Comparison of ENCODE assay signal across 8 cellular contexts in the genomic region with DNA sequence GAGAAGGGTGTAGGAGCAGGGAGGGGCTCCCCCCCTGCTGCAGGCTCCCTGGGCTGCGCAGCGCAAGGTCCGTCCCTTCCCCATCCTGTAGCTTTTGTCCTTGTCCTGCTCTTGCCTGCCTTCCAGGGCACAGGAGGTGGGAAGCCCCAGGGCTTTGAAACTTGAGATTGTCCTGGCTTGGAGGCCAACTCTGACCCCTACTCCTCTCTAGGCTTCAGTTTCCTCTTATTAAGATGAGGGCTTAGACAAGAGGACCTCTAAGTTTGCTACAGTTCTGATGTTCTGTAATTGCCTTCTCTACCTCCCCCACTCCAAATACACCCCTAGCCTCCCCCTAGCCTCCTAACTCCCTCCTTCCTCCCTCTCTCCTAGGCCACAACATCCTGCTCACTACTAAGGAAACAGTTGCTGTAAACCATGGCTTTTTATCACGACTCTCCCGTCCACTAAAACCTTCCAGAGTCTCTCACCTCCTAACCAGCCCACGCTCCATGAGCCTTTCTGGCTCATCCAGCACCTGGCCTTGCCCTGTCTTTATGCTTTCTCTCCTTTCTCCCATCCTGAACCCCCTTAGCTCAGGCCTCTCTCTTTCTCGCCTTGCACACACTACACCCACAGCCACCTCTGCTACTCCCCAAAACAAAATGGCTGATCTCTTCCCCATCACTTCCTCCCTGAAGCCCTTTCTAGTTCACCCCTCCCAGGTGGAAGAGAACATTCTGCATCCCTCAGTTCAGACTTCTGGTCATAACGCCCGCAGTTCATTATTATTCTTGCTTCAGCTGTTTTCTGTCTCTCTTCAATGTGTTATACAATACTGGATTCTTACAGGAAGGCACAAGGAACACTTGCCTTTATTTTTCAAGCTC. TPM values are rescaled to one million over a fixed set of nuclear protein-coding genes. Genes with fewer than 3 reads are reported as not detected.
A peak's percentile ranks its signal among the peaks of the same experiment; 100 is the strongest.
DNase-seq lines count a peak whose midpoint lies in the region; ATAC-seq lines count a peak whose summit lies in the region.

No MANE protein-coding gene starts in this region.

- H3K27me3 ChIP-seq in iPS-18a (ENCODE audit: control insufficient read depth, insufficient read depth, low read length) (no peaks in the 10 kb centered on the region), subcutaneous abdominal adipose tissue (ENCODE audit: control insufficient read depth in 5 of 5, insufficient read depth in 4 of 5, low read length in 5 of 5) (no peaks in the 10 kb centered on the region)

- H3K9me3 ChIP-seq in iPS-18a (ENCODE audit: control insufficient read depth, low read depth, low read length) (no peaks in the 10 kb centered on the region), subcutaneous abdominal adipose tissue (ENCODE audit: control insufficient read depth in 5 of 5, low read length in 5 of 5) (no peaks in the 10 kb centered on the region)

- peak overlapping the region; percentile 65 for H3K9ac ChIP-seq in iPS-18a (ENCODE audit: low read length)
- peak overlapping the region in 4 of 5 donors; percentile 17 to 70 (median 62) for H3K9ac ChIP-seq in subcutaneous abdominal adipose tissue (ENCODE audit: low read length in 5 of 5)

- peak overlapping the region; percentile 81 for H3K4me3 Mint-ChIP-seq in activated T-helper 17 cell treated with anti-CD3 and anti-CD28 coated beads, Interleukin-2, amount 50 U/mL, for 72 hours

- H3K27ac ChIP-seq in iPS-18a (ENCODE audit: low read length) (no peak overlapping the region), subcutaneous abdominal adipose tissue (ENCODE audit: low read depth, low read length) (no peak overlapping the region)

- intact Hi-C loops in head of caudate nucleus (cut with DNase I), result no loop called here

- H3K36me3 ChIP-seq in iPS-18a (ENCODE audit: control insufficient read depth, low read depth, low read length) (no peaks in the 10 kb centered on the region), subcutaneous abdominal adipose tissue (ENCODE audit: control insufficient read depth in 5 of 5, insufficient read depth in 5 of 5, low read length in 5 of 5) (no peaks in the 10 kb centered on the region)

- peaks cover 18% of the 10 kb centered on the region for H3K4me1 Mint-ChIP-seq in activated T-helper 17 cell treated with anti-CD3 and anti-CD28 coated beads, Interleukin-2, amount 50 U/mL, for 72 hours

- no peaks in the 10 kb centered on the region for H3K9me3 Mint-ChIP-seq in activated T-helper 17 cell treated with anti-CD3 and anti-CD28 coated beads, Interleukin-2, amount 50 U/mL, for 72 hours

- ATAC-seq in HG02678 (IDR thresholded peaks at IDR 0.05; ENCODE audit: unreplicated experiment) (peak; percentile 52), HG03442 (IDR thresholded peaks at IDR 0.05; ENCODE audit: unreplicated experiment) (no peak)
- ATAC-seq in activated T-helper 17 cell treated with anti-CD3 and anti-CD28 coated beads, Interleukin-2, amount 50 U/mL, for 72 hours (replicated peaks), result peak; percentile 1

- H3K36me3 Mint-ChIP-seq in activated T-helper 17 cell treated with anti-CD3 and anti-CD28 coated beads, Interleukin-2, amount 50 U/mL, for 72 hours (ENCODE audit: low read depth), result no peaks in the 10 kb centered on the region

- H3K4me1 ChIP-seq in iPS-18a (ENCODE audit: control insufficient read depth, low read depth, low read length), result peaks cover 24% of the 10 kb centered on the region
- H3K4me1 ChIP-seq in subcutaneous abdominal adipose tissue (ENCODE audit: control insufficient read depth in 5 of 5, insufficient read depth in 5 of 5, low read length in 5 of 5), result peaks cover 3 to 19% (median 15%) of the 10 kb centered on the region in 5 donors

- H3K27me3 Mint-ChIP-seq in activated T-helper 17 cell treated with anti-CD3 and anti-CD28 coated beads, Interleukin-2, amount 50 U/mL, for 72 hours, result no peaks in the 10 kb centered on the region

- peak overlapping the region; percentile 59 for H3K27ac Mint-ChIP-seq in activated T-helper 17 cell treated with anti-CD3 and anti-CD28 coated beads, Interleukin-2, amount 50 U/mL, for 72 hours

- peak; percentile 25 for DNase-seq in CMK (ENCODE audit: low read depth)
- DNase-seq in head of caudate nucleus, result no peak
- no peak for DNase-seq in kidney tubule cell (ENCODE audit: low spot score)

- H3K4me3 ChIP-seq in iPS-18a (ENCODE audit: low read length) (peak overlapping the region; percentile 72), subcutaneous abdominal adipose tissue (ENCODE audit: low read depth in 1 of 5, low read length in 5 of 5) (peak overlapping the region in 4 of 5 donors; percentile 62 to 77 (median 74))

RNA-seq across cellular contexts. Expression of gene UNC5CL, which starts 10.2 kb away (rescaled TPM):
- 1 to 10 TPM; 2.9 to 6.7 TPM for total RNA-seq in activated T-helper 17 cell treated with anti-CD3 and anti-CD28 coated beads, Interleukin-2, amount 50 U/mL, for 72 hours

RNA-seq across cellular contexts. Expression of gene TSPO2, which starts 13.4 kb away (rescaled TPM):
- total RNA-seq in activated T-helper 17 cell treated with anti-CD3 and anti-CD28 coated beads, Interleukin-2, amount 50 U/mL, for 72 hours, result not detected

RNA-seq across cellular contexts. Expression of gene APOBEC2, which starts 24.1 kb away (rescaled TPM):
- total RNA-seq in activated T-helper 17 cell treated with anti-CD3 and anti-CD28 coated beads, Interleukin-2, amount 50 U/mL, for 72 hours, result not detected

RNA-seq across cellular contexts. Expression of gene OARD1, which starts 43.3 kb away (rescaled TPM):
- total RNA-seq in activated T-helper 17 cell treated with anti-CD3 and anti-CD28 coated beads, Interleukin-2, amount 50 U/mL, for 72 hours, result 10 to 100 TPM; 31.8 to 41.2 TPM

RNA-seq across cellular contexts. Expression of gene NFYA, which starts 43.9 kb away (rescaled TPM):
- total RNA-seq in activated T-helper 17 cell treated with anti-CD3 and anti-CD28 coated beads, Interleukin-2, amount 50 U/mL, for 72 hours, result 10 to 100 TPM; 23.3 to 25.0 TPM
